Comparison of ENCODE assay signal across 8 cellular contexts in the genomic region with DNA sequence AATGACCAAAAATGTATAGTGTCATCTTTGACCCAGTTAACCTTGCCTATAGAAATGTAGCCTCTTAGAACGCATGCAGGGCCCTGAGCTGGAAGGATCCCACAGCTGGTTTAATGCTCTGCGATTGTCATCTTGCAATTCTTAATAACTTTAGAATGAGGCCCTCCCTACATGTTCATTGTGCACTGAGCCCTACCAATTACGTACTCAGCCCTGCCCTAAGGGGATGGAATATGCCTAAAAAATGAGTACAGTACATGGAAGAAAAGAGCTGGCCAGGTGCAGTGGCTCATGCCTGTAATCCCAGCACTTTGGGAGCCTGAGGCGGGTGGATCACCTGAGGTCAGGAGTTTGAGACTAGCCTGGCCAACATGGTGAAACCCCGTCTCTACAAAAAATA. TPM values are rescaled to one million over a fixed set of nuclear protein-coding genes. Genes with fewer than 3 reads are reported as not detected.
DNase-seq lines count a peak whose midpoint lies in the region; ATAC-seq and TF ChIP-seq lines count a peak whose summit lies in the region.
"Not testable (repeated sequence)": the region's sequence is repeated elsewhere in the genome, so short reads cannot be mapped to it uniquely, and the experiment has no call there.

No MANE protein-coding gene starts in this region.

- H3K9me1 ChIP-seq in IMR-90 (ENCODE audit: insufficient read depth, low read length): peaks cover 15% of the 10 kb centered on the region

- not testable (repeated sequence) for TF ChIP-seq POLR2A in IMR-90 (IDR thresholded peaks at IDR 0.05; ENCODE audit: low read depth, low read length)

- H2BK20ac ChIP-seq in IMR-90 (ENCODE audit: low read depth, low read length): peak overlapping the region; percentile 86; the same call in 1 of the 2 replicates

- dilution Hi-C loops in IMR-90 (cut with HindIII; ENCODE audit: low sequenced_read_pairs, unreplicated experiment): not testable (repeated sequence)

- intact Hi-C loops in IMR-90 (cut with micrococcal nuclease): loop anchor here (5.0 kb wide), 3 partner anchors 57 to 302 kb away; partner anchors contain the start of gene BCAR3
- intact Hi-C loops in MCF 10A (cut with micrococcal nuclease): loop anchor here (2.0 to 5.0 kb wide), 3 partner anchors 39 to 59 kb away; partner anchors contain the start of gene BCAR3
- intact Hi-C loops in sciatic nerve (cut with DNase I): not testable (repeated sequence)

- not testable (repeated sequence) for H3K27me3 ChIP-seq in BE2C; IMR-90 (ENCODE audit: control insufficient read depth, insufficient read depth, low read length)

- not testable (repeated sequence) for H3K18ac ChIP-seq in IMR-90 (ENCODE audit: low read depth, low read length)

- in situ Hi-C loops in IMR-90 (cut with MboI; ENCODE audit: low sequenced_read_pairs): not testable (repeated sequence)

- H2BK120ac ChIP-seq in IMR-90 (ENCODE audit: low read depth, low read length): peak overlapping the region; percentile 73; the same call in 1 of the 2 replicates

- H2BK5ac ChIP-seq in IMR-90 (ENCODE audit: low read depth, low read length, poor library complexity, severe bottlenecking): not testable (repeated sequence)

- H3K79me1 ChIP-seq in IMR-90 (ENCODE audit: low read depth in 1 of 2, low read length in 2 of 2): peaks cover 0 to 11% of the 10 kb centered on the region in 2 experiments; a peak in 3 of 4 replicates

- H3K9me3 Mint-ChIP-seq in MCF 10A (ENCODE audit: unreplicated experiment); nephron: not testable (repeated sequence)

- H3K56ac ChIP-seq in IMR-90 (ENCODE audit: extremely low read depth, insufficient read depth, low read length): not testable (repeated sequence)

- H3K27ac Mint-ChIP-seq in MCF 10A (ENCODE audit: low read depth, unreplicated experiment) (peak overlapping the region; percentile 83), nephron (peak overlapping the region in 2 of 3 experiments; percentile 30 to 33)

- TF ChIP-seq CTCF in BE2C (IDR thresholded peaks at IDR 0.05; ENCODE audit: low read depth, low read length); IMR-90 (conservative IDR thresholded peaks at IDR 0.05; ENCODE audit: low read depth, low read length); RWPE1 (conservative IDR thresholded peaks at IDR 0.05; ENCODE audit: low read depth); MCF 10A (IDR thresholded peaks at IDR 0.05; ENCODE audit: unreplicated experiment); nephron (IDR thresholded peaks at IDR 0.05; ENCODE audit: unreplicated experiment in 3 of 3): not testable (repeated sequence)

- TF ChIP-seq RAD21 in IMR-90 (IDR thresholded peaks at IDR 0.05; ENCODE audit: low read length): not testable (repeated sequence)

- H2AFZ ChIP-seq in IMR-90 (replicated peaks; ENCODE audit: low read length, poor library complexity): not testable (repeated sequence)

- DNase-seq in BE2C: peak; percentile 43
- not testable (repeated sequence) for DNase-seq in IMR-90; RWPE1 (ENCODE audit: low spot score); MCF 10A (ENCODE audit: unreplicated experiment); sciatic nerve (ENCODE audit: low spot score)
- peak; percentile 72 for DNase-seq in NCI-H69 (lab: John Stamatoyannopoulos, UW)

- not testable (repeated sequence) for H3K14ac ChIP-seq in IMR-90 (replicated peaks; ENCODE audit: low read depth, low read length)

- H2AK9ac ChIP-seq in IMR-90 (replicated peaks; ENCODE audit: low read depth, low read length, poor library complexity): not testable (repeated sequence)

- BruUV-seq in IMR-90 (replicated peaks; lab: Mats Ljungman, UMichigan); MCF 10A (replicated peaks; lab: Mats Ljungman, UMichigan): not testable (repeated sequence)

- POLR2A ChIA-PET in IMR-90 (lab: Charles Lee; ENCODE audit: unreplicated experiment) (interaction anchor here (0.7 kb wide), 1 partner anchor 58 kb away, joined by 14 read pairs; the partner anchor contains the start of gene BCAR3), MCF 10A (lab: Yijun Ruan, JAX) (interaction anchor here (0.6 to 3.5 kb wide), 8 partner anchors 8 to 59 kb away, joined by 3 to 15 read pairs (median 4); no protein-coding TSS in a partner anchor)
- POLR2A ChIA-PET in RWPE1 (lab: Yijun Ruan, JAX; ENCODE audit: low non-redundant PET): not testable (repeated sequence)

- peak overlapping the region; percentile 80; the same call in 1 of the 2 replicates for H2AK5ac ChIP-seq in IMR-90 (ENCODE audit: low read depth, low read length)

- H3K4me1 ChIP-seq in BE2C (peaks cover 13% of the 10 kb centered on the region), IMR-90 (ENCODE audit: control insufficient read depth, insufficient read depth, low read length) (peaks cover 20% of the 10 kb centered on the region)

- not testable (repeated sequence) for H4K91ac ChIP-seq in IMR-90 (ENCODE audit: insufficient read depth, low read depth, low read length)

- H3K4me3 Mint-ChIP-seq in MCF 10A (ENCODE audit: unreplicated experiment); nephron: not testable (repeated sequence)

- not testable (repeated sequence) for H3K36me3 Mint-ChIP-seq in MCF 10A (ENCODE audit: insufficient read depth, unreplicated experiment); nephron (ENCODE audit: low read depth)

- not testable (repeated sequence) for ATAC-seq in IMR-90 (ENCODE audit: low read depth)
- ATAC-seq in esophagus mucosa (peak; percentile 28), sciatic nerve (peak; percentile 41)

- not testable (repeated sequence) for H3K27ac ChIP-seq in IMR-90 (ENCODE audit: insufficient read depth, low read length)
- H3K27ac ChIP-seq in RWPE1: peak overlapping the region; percentile 29; the same call in 1 of the 2 replicates

- CTCF ChIA-PET in IMR-90 (lab: Yijun Ruan, JAX): interaction anchor here (1.7 kb wide), 1 partner anchor 75 kb away, joined by 7 read pairs; no protein-coding TSS in a partner anchor
- CTCF ChIA-PET in RWPE1 (lab: Yijun Ruan, JAX): interaction anchor here (0.6 to 0.7 kb wide), 2 partner anchors 47 to 273 kb away, joined by 3 to 4 read pairs; no protein-coding TSS in a partner anchor
- CTCF ChIA-PET in MCF 10A (lab: Yijun Ruan, JAX): interaction anchor here (1.5 kb wide), 1 partner anchor 74 kb away, joined by 6 read pairs; no protein-coding TSS in a partner anchor

- H3K4me1 Mint-ChIP-seq in MCF 10A (ENCODE audit: insufficient read depth, unreplicated experiment) (peaks cover 32% of the 10 kb centered on the region), nephron (peaks cover 25% of the 10 kb centered on the region)

- 0 out of 4 replicates have a peak overlapping the region, but pooled peaks of 1 of the 2 experiments have one; percentile 11 for H4K8ac ChIP-seq in IMR-90 (ENCODE audit: low read depth in 2 of 2, low read length in 2 of 2)

- H3K9me3 ChIP-seq in BE2C; IMR-90 (ENCODE audit: control insufficient read depth, insufficient read depth, low read length): not testable (repeated sequence)

- H3K4me2 ChIP-seq in IMR-90 (ENCODE audit: low read depth, low read length): not testable (repeated sequence)

- WGBS in IMR-90 (ENCODE audit: extremely low coverage in 2 of 2, insufficient read length in 1 of 2), 2 experiments: 100% methylated on average over 1 of the region's 5 CpGs; no CpG with 5 or more reads in 1 of the 2 experiments

- H3K27me3 Mint-ChIP-seq in MCF 10A (ENCODE audit: insufficient read depth, unreplicated experiment); nephron (ENCODE audit: low read depth): not testable (repeated sequence)

- not testable (repeated sequence) for H3K4me3 ChIP-seq in BE2C (ENCODE audit: low read depth, low read length); IMR-90 (ENCODE audit: insufficient read depth, low read depth, low read length)

- peak overlapping the region; percentile 58; the same call in 1 of the 2 replicates for H3K4ac ChIP-seq in IMR-90 (ENCODE audit: low read depth, low read length)

- not testable (repeated sequence) for H4K5ac ChIP-seq in IMR-90 (ENCODE audit: low read depth, low read length)

- H3K23ac ChIP-seq in IMR-90 (ENCODE audit: low read depth, low read length): peak overlapping the region; percentile 3; the same call in 1 of the 2 replicates

- not testable (repeated sequence) for H3K36me3 ChIP-seq in BE2C; IMR-90 (ENCODE audit: control insufficient read depth, insufficient read depth, low read length)

- not testable (repeated sequence) for H4K20me1 ChIP-seq in IMR-90 (ENCODE audit: insufficient read depth, low read length)

- peak overlapping the region; percentile 70; the same call in 1 of the 3 replicates for H2BK15ac ChIP-seq in IMR-90 (ENCODE audit: low read depth, low read length)

- H3K9ac ChIP-seq in IMR-90 (ENCODE audit: low read depth, low read length): not testable (repeated sequence)

RNA-seq across cellular contexts. Expression of gene BCAR3, which starts 57.8 kb away (rescaled TPM):
- 95.5 TPM for polyA plus RNA-seq in BE2C (2012; ENCODE audit: insufficient read depth, insufficient read length, low read depth)
- 46.4 TPM in 2 replicates for total RNA-seq in IMR-90 (2012; rRNA removed)
- polyA plus RNA-seq in IMR-90 (2012; rRNA removed): 41.4 and 47.9 TPM in 2 replicates
- polyA plus RNA-seq in IMR-90 (2012; cell fraction: cytosol; rRNA removed): 28.9 and 33.4 TPM in 2 replicates
- 41.5 and 54.4 TPM in 2 replicates for polyA plus RNA-seq in IMR-90 (2012; cell fraction: nucleus; rRNA removed; ENCODE audit: low replicate concordance)
- total RNA-seq in MCF 10A (2022): 83.6 and 130 TPM in 2 replicates
- total RNA-seq in esophagus mucosa: 5.7 TPM
- 35.9 TPM for total RNA-seq in sciatic nerve
